Comparison of ENCODE assay signal across 10 cellular contexts in the genomic region with DNA sequence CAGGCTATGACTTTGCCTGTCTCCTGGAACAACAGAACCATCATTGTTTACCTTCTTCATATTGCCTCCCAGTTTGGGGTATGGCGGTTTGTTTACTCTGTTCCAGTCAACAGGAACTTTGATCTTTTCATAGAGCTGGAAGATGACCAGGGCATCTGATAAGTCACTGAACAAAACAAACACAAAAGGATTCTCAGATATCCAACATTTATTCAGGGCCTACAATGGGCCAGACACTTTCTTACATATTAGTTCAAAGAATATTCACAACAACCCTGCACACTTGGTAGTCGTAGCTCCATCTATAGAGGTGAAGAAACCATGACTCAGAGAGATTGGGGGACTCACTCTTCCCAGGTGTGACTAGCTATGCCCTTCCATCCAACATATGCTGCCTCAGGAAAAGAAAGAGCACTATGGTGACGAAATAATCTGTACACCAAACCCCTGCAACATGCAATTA. TPM values are rescaled to one million over a fixed set of nuclear protein-coding genes. Genes with fewer than 3 reads are reported as not detected.
DNase-seq lines count a peak whose midpoint lies in the region; ATAC-seq lines count a peak whose summit lies in the region.
"Had no signal": no experiment of that assay in that cellular context is flagged by ENCODE, and none has a peak within 500 bp of the region (broad histone marks: within the 10 kb centered on the region; RNA-seq: fewer than 3 reads in every experiment).

No MANE protein-coding gene starts in this region.

- H3K27ac Mint-ChIP-seq in stimulated activated naive CD8-positive, alpha-beta T cell treated with anti-CD3 and anti-CD28 coated beads, Interleukin-15, Interleukin-2, amounts not matched to agents 100 ng/mL and 50 ng/mL, for 24 hours: peak overlapping the region; percentile 72
- peak overlapping the region in 5 of 6 donors; percentile 35 to 79 (median 63) for H3K27ac Mint-ChIP-seq in immature natural killer cell
- H3K27ac Mint-ChIP-seq: HFFc6 had no signal

- H3K9me3 Mint-ChIP-seq in stimulated activated naive CD8-positive, alpha-beta T cell treated with anti-CD3 and anti-CD28 coated beads, Interleukin-15, Interleukin-2, amounts not matched to agents 100 ng/mL and 50 ng/mL, for 24 hours: no peaks in the 10 kb centered on the region
- H3K9me3 Mint-ChIP-seq in immature natural killer cell: no peaks in the 10 kb centered on the region
- H3K9me3 Mint-ChIP-seq: central memory CD8-positive, alpha-beta T cell; HFFc6 had no signal

- H3K4me3 Mint-ChIP-seq in stimulated activated naive CD8-positive, alpha-beta T cell treated with anti-CD3 and anti-CD28 coated beads, Interleukin-15, Interleukin-2, amounts not matched to agents 100 ng/mL and 50 ng/mL, for 24 hours: no peak overlapping the region
- H3K4me3 Mint-ChIP-seq in immature natural killer cell: no peak overlapping the region
- H3K4me3 Mint-ChIP-seq: central memory CD8-positive, alpha-beta T cell; HFFc6 had no signal

- peaks cover 48% of the 10 kb centered on the region for H3K4me1 Mint-ChIP-seq in stimulated activated naive CD8-positive, alpha-beta T cell treated with anti-CD3 and anti-CD28 coated beads, Interleukin-15, Interleukin-2, amounts not matched to agents 100 ng/mL and 50 ng/mL, for 24 hours (ENCODE audit: low read depth)
- peaks cover 11 to 34% of the 10 kb centered on the region in 2 donors for H3K4me1 Mint-ChIP-seq in immature natural killer cell

- H3K27me3 Mint-ChIP-seq in stimulated activated naive CD8-positive, alpha-beta T cell treated with anti-CD3 and anti-CD28 coated beads, Interleukin-15, Interleukin-2, amounts not matched to agents 100 ng/mL and 50 ng/mL, for 24 hours: no peaks in the 10 kb centered on the region
- peaks cover 0 to 4% (median 0%) of the 10 kb centered on the region in 3 donors for H3K27me3 Mint-ChIP-seq in immature natural killer cell (ENCODE audit: low read depth in 3 of 3)
- H3K27me3 Mint-ChIP-seq: central memory CD8-positive, alpha-beta T cell had no signal

- peaks cover 90% of the 10 kb centered on the region for H3K36me3 Mint-ChIP-seq in stimulated activated naive CD8-positive, alpha-beta T cell treated with anti-CD3 and anti-CD28 coated beads, Interleukin-15, Interleukin-2, amounts not matched to agents 100 ng/mL and 50 ng/mL, for 24 hours (ENCODE audit: low read depth)
- peaks cover 22 to 74% (median 51%) of the 10 kb centered on the region in 3 donors for H3K36me3 Mint-ChIP-seq in immature natural killer cell

- no peak for ATAC-seq in stimulated activated naive CD8-positive, alpha-beta T cell treated with anti-CD3 and anti-CD28 coated beads, Interleukin-15, Interleukin-2, amounts not matched to agents 100 U/mL and 50 U/mL, for 24 hours
- ATAC-seq in HG02588 (IDR thresholded peaks at IDR 0.05; ENCODE audit: unreplicated experiment): no peak
- ATAC-seq in GM21528 (IDR thresholded peaks at IDR 0.05; ENCODE audit: low FRiP score, unreplicated experiment): no peak
- no peak for ATAC-seq in GM18868 (IDR thresholded peaks at IDR 0.05; ENCODE audit: unreplicated experiment)

- no peak for DNase-seq in stimulated activated naive CD8-positive, alpha-beta T cell treated with anti-CD3 and anti-CD28 coated beads, Interleukin-15, Interleukin-2, amounts not matched to agents 100 U/mL and 50 U/mL, for 24 hours
- peak; percentile 18 for DNase-seq in NCI-H345 treated with DMSO at 0.1 percent for 48 hours (lab: John Stamatoyannopoulos, UW; ENCODE audit: unreplicated experiment)
- DNase-seq in immature natural killer cell: no peak
- DNase-seq in activated CD4-positive, CD25-positive, alpha-beta regulatory T cell (lab: John Stamatoyannopoulos, UW): no peak
- DNase-seq: HFFc6 had no signal

RNA-seq across cellular contexts. Expression of gene CPB2, which starts 38.4 kb away (rescaled TPM):
- not detected for polyA plus RNA-seq in immature natural killer cell

RNA-seq across cellular contexts. Expression of gene LCP1, which starts 38.7 kb away (rescaled TPM):
- polyA plus RNA-seq in immature natural killer cell: 1,000 to 10,000 TPM; 1,594 to 2,414 (median 2,262) TPM
